In genomic region chr17:81601525-81602120, GRCh38 we compare ENCODE assay signal across 8 cellular contexts. TPM values are rescaled to one million over a fixed set of nuclear protein-coding genes. Genes with fewer than 3 reads are reported as not detected.
A peak's percentile ranks its signal among the peaks of the same experiment; 100 is the strongest.
DNase-seq lines count a peak whose midpoint lies in the region; ATAC-seq, FAIRE-seq and TF ChIP-seq lines count a peak whose summit lies in the region.

No MANE protein-coding gene starts in this region.

- peaks cover 17 to 35% of the 10 kb centered on the region in 2 experiments for H3K36me3 ChIP-seq in GM12878 (ENCODE audit: control insufficient read depth in 2 of 2, insufficient read depth in 2 of 2, low read length in 1 of 2)

- WGBS in GM12878 (ENCODE audit: insufficient coverage, insufficient replicate concordance, low lambda C conversion rate, missing lambda C conversion rate) = 32% methylated on average over 9 of the region's 9 CpGs

- POLR2A ChIA-PET in GM12878 (lab: Charles Lee) = interaction anchor here (1.0 to 1.5 kb wide), 4 partner anchors 41 to 310 kb away, joined by 3 to 4 read pairs (median 4); no protein-coding TSS in a partner anchor

- H3K27ac ChIP-seq in GM12878 (ENCODE audit: control insufficient read depth, insufficient read depth) = no peak overlapping the region

- H3K9me3 ChIP-seq in GM12878 (replicated peaks; ENCODE audit: control insufficient read depth, insufficient read depth, low read length) = no peaks in the 10 kb centered on the region

- BruUV-seq in GM12878 (replicated peaks; lab: Mats Ljungman, UMichigan) = no TSS peak

- CTCF ChIA-PET in GM12878 (lab: Yijun Ruan, JAX) = interaction anchor here (0.7 to 3.4 kb wide), 23 partner anchors 7 to 536 kb away, joined by 3 to 47 read pairs (median 4); partner anchors contain the start of genes ARL16, FAAP100 and HGS

- intact Hi-C loops in GM12878 (cut with micrococcal nuclease; ENCODE audit: unreplicated experiment) = loop anchor here (5.0 kb wide), 2 partner anchors 84 to 349 kb away; no protein-coding TSS in a partner anchor

- H3K4me1 ChIP-seq in GM12878 (ENCODE audit: control insufficient read depth, insufficient read depth, low read length) = peaks cover 13% of the 10 kb centered on the region

- peak; percentile 11 for DNase-seq in activated CD8-positive, alpha-beta memory T cell treated with anti-CD3 and anti-CD28 coated beads, Interleukin-2, amount 50 U/mL, for 1 hour (ENCODE audit: extremely low read depth)
- DNase-seq in activated CD8-positive, alpha-beta memory T cell treated with anti-CD3 and anti-CD28 coated beads, Interleukin-2, amount 50 U/mL, for 48 hours = no peak
- DNase-seq in MV-4-11 (lab: John Stamatoyannopoulos, UW) (peak; percentile 72), SK-N-DZ (ENCODE audit: low spot score) (peak; percentile 72), GM12878 (ENCODE audit: low read depth, low spot score) (peak; percentile 20), iPS DF 4.7 (ENCODE audit: extremely low read depth, low spot score) (peak; percentile 19)
- DNase-seq in stimulated activated CD4-positive, alpha-beta T cell treated with anti-CD3 and anti-CD28 coated beads, Interleukin-2, amount 100 ng/mL, for 24 hours = peak; percentile 20 to 37

- RAD21 ChIA-PET in GM12878 (lab: Charles Lee; ENCODE audit: unreplicated experiment) = interaction anchor here (1.1 to 5.0 kb wide), 6 partner anchors 40 to 310 kb away, joined by 3 to 44 read pairs (median 10); partner anchors contain the start of gene FAAP100

- SMC1A ChIA-PET in GM12878 (lab: Charles Lee; ENCODE audit: uncharacterized antibody, unreplicated experiment) = interaction anchor here (1.4 to 2.8 kb wide), 6 partner anchors 23 to 117 kb away, joined by 3 to 21 read pairs (median 7); no protein-coding TSS in a partner anchor

- H3K4me3 ChIP-seq in GM12878 = no peak overlapping the region

- FAIRE-seq in GM12878 (lab: Jason Lieb, UNC) = peak; percentile 99

- TF ChIP-seq EP300 in GM12878 (IDR thresholded peaks at IDR 0.05; ENCODE audit: borderline replicate concordance in 1 of 2, control insufficient read depth in 1 of 2, low read depth in 2 of 2, low read length in 2 of 2) = no peak

- no peak overlapping the region for H3K9ac ChIP-seq in GM12878 (ENCODE audit: control insufficient read depth, insufficient read depth, low read length)

- peak; percentile 73 for TF ChIP-seq RAD21 in GM12878 (IDR thresholded peaks at IDR 0.05; ENCODE audit: insufficient read depth, low read depth, low read length)

- H4K20me1 ChIP-seq in GM12878 (ENCODE audit: control insufficient read depth, insufficient read depth) = no peaks in the 10 kb centered on the region

- H2AFZ ChIP-seq in GM12878 (ENCODE audit: control insufficient read depth, low read depth, low read length) = no peak overlapping the region

- H3K79me2 ChIP-seq in GM12878 (ENCODE audit: control insufficient read depth, insufficient read depth, low read length) = no peaks in the 10 kb centered on the region; the same call in 1 of the 2 replicates

- peak; percentile 72 to 85 (median 73) for TF ChIP-seq CTCF in GM12878 (IDR thresholded peaks at IDR 0.05 in 2 of 3, conservative IDR thresholded peaks at IDR 0.05 in 1 of 3; ENCODE audit: control insufficient read depth in 2 of 3, extremely low read depth in 1 of 3, insufficient read depth in 1 of 3, low read depth in 3 of 3, low read length in 3 of 3)

- ATAC-seq in GM12878 (peak; percentile 83), HG03565 (IDR thresholded peaks at IDR 0.05; ENCODE audit: unreplicated experiment) (no peak)

- no peaks in the 10 kb centered on the region for H3K27me3 ChIP-seq in GM12878 (replicated peaks in 1 of 2; ENCODE audit: control insufficient read depth in 2 of 2, insufficient read depth in 2 of 2, low read length in 1 of 2)

- TF ChIP-seq POLR2A in GM12878 (IDR thresholded peaks at IDR 0.05; ENCODE audit: low read depth, low read length) = no peak

- H3K4me2 ChIP-seq in GM12878 (ENCODE audit: control insufficient read depth, insufficient read depth) = no peak overlapping the region

- in situ Hi-C loops in GM12878 (cut with MboI) = no loop called here

RNA-seq across cellular contexts. Expression of gene NPLOC4, which starts 35.3 kb away (rescaled TPM):
- polyA plus RNA-seq in SK-N-DZ (2014; cell fraction: cytosol; rRNA removed) = 51.7 and 56.5 TPM in 2 replicates
- polyA plus RNA-seq in SK-N-DZ (2014; cell fraction: nucleus; rRNA removed) = 51.3 and 76.8 TPM in 2 replicates
- 94.1 and 117 TPM in 2 replicates for total RNA-seq in GM12878 (2013; cell fraction: nucleolus; rRNA removed)
- 50.6 and 54.9 TPM in 2 replicates for total RNA-seq in GM12878 (2014; rRNA removed)
- 33.4 and 37.0 TPM in 2 replicates for total RNA-seq in GM12878 (2014; rRNA removed; fragmentation: Illumina TruSeq; extraction: Trizol)
- total RNA-seq in GM12878 (2021) = 83.7 and 87.9 TPM in 2 replicates
- polyA plus RNA-seq in GM12878 (2011; ENCODE audit: low read depth) = 17.0 TPM
- 35.8 and 62.1 TPM in 2 replicates for polyA plus RNA-seq in GM12878 (2011; rRNA removed)
- polyA plus RNA-seq in GM12878 (2011; cell fraction: cytosol; rRNA removed) = 69.2 and 80.3 TPM in 2 replicates
- polyA plus RNA-seq in GM12878 (2011; cell fraction: nucleus; rRNA removed) = 74.9 and 90.1 TPM in 2 replicates
- polyA plus RNA-seq in GM12878 (2012) = 27.3 and 29.6 TPM in 2 replicates
- polyA plus RNA-seq in GM12878 (2014; fragmentation: Illumina TruSeq; extraction: Trizol) = 44.2 and 48.8 TPM in 2 replicates
- polyA plus RNA-seq in GM12878 (2014; fragmentation: Nextera tagmentation; extraction: Ambion mirVana) = 1 to 10 TPM; 1.5 to 2.5 TPM
- polyA plus RNA-seq in GM12878 (2014; rRNA removed) = 58.9 and 73.4 TPM in 2 replicates
- 10 to 100 TPM; 34.9 to 47.3 TPM for polyA plus RNA-seq in GM12878 (2016; fragmentation: Nextera tagmentation; extraction: Ambion mirVana)
- 105 and 112 TPM in 2 replicates for polyA minus RNA-seq in GM12878 (2011; rRNA and poly(A)+ RNA removed)
- polyA minus RNA-seq in GM12878 (2011; cell fraction: cytosol; rRNA and poly(A)+ RNA removed) = 40.8 and 55.3 TPM in 2 replicates
- 21.8 and 39.4 TPM in 2 replicates for polyA minus RNA-seq in GM12878 (2011; cell fraction: nucleus; rRNA and poly(A)+ RNA removed)

RNA-seq across cellular contexts. Expression of gene TSPAN10, which starts 35.4 kb away (rescaled TPM):
- polyA plus RNA-seq in SK-N-DZ (2014; cell fraction: cytosol; rRNA removed) = not detected in 2 replicates
- polyA plus RNA-seq in SK-N-DZ (2014; cell fraction: nucleus; rRNA removed) = not detected in 2 replicates
- 3.6 and 4.7 TPM in 2 replicates for total RNA-seq in GM12878 (2013; cell fraction: nucleolus; rRNA removed)
- total RNA-seq in GM12878 (2014; rRNA removed) (0.38 and 0.40 TPM in 2 replicates), GM12878 (2014; rRNA removed; fragmentation: Illumina TruSeq; extraction: Trizol) (0.13 and 0.18 TPM in 2 replicates), GM12878 (2021) (0.41 and 0.56 TPM in 2 replicates)
- not detected for polyA plus RNA-seq in GM12878 (2011; ENCODE audit: low read depth)
- polyA plus RNA-seq in GM12878 (2011; rRNA removed) (0.53 and 0.58 TPM in 2 replicates), GM12878 (2014; fragmentation: Illumina TruSeq; extraction: Trizol) (0.16 and 0.36 TPM in 2 replicates), GM12878 (2014; fragmentation: Nextera tagmentation; extraction: Ambion mirVana) (under 1 TPM; 0.33 to 0.45 TPM), GM12878 (2014; rRNA removed) (0.61 and 0.72 TPM in 2 replicates), GM12878 (2016; fragmentation: Nextera tagmentation; extraction: Ambion mirVana) (under 1 TPM; 0.60 to 0.82 TPM)
- 0.66 and 0.90 TPM in 2 replicates for polyA plus RNA-seq in GM12878 (2011; cell fraction: cytosol; rRNA removed)
- 1.0 and 1.2 TPM in 2 replicates for polyA plus RNA-seq in GM12878 (2011; cell fraction: nucleus; rRNA removed)
- 0.39 and 0.49 TPM in 2 replicates for polyA plus RNA-seq in GM12878 (2012)
- polyA minus RNA-seq in GM12878 (2011; rRNA and poly(A)+ RNA removed) = 2.5 and 9.9 TPM in 2 replicates
- not detected in 2 replicates for polyA minus RNA-seq in GM12878 (2011; cell fraction: cytosol; rRNA and poly(A)+ RNA removed)
- polyA minus RNA-seq in GM12878 (2011; cell fraction: nucleus; rRNA and poly(A)+ RNA removed) = 0.60 and 1.1 TPM in 2 replicates

RNA-seq across cellular contexts. Expression of gene FAAP100, which starts 49.5 kb away (rescaled TPM):
- polyA plus RNA-seq in SK-N-DZ (2014; cell fraction: cytosol; rRNA removed) = 40.2 and 49.0 TPM in 2 replicates
- 85.2 and 88.2 TPM in 2 replicates for polyA plus RNA-seq in SK-N-DZ (2014; cell fraction: nucleus; rRNA removed)
- 86.7 and 99.0 TPM in 2 replicates for total RNA-seq in GM12878 (2013; cell fraction: nucleolus; rRNA removed)
- 25.1 and 25.8 TPM in 2 replicates for total RNA-seq in GM12878 (2014; rRNA removed)
- total RNA-seq in GM12878 (2014; rRNA removed; fragmentation: Illumina TruSeq; extraction: Trizol) = 8.1 and 12.2 TPM in 2 replicates
- total RNA-seq in GM12878 (2021) = 39.6 and 46.2 TPM in 2 replicates
- polyA plus RNA-seq in GM12878 (2011; ENCODE audit: low read depth) = 6.6 TPM
- polyA plus RNA-seq in GM12878 (2011; rRNA removed) = 3.4 and 8.1 TPM in 2 replicates
- 16.4 and 25.8 TPM in 2 replicates for polyA plus RNA-seq in GM12878 (2011; cell fraction: cytosol; rRNA removed)
- 52.4 and 74.0 TPM in 2 replicates for polyA plus RNA-seq in GM12878 (2011; cell fraction: nucleus; rRNA removed)
- 16.2 and 18.9 TPM in 2 replicates for polyA plus RNA-seq in GM12878 (2012)
- 1.4 and 5.2 TPM in 2 replicates for polyA plus RNA-seq in GM12878 (2014; fragmentation: Illumina TruSeq; extraction: Trizol)
- polyA plus RNA-seq in GM12878 (2014; fragmentation: Nextera tagmentation; extraction: Ambion mirVana) = under 1 TPM; 0.11 to 0.49 TPM
- 34.4 and 39.8 TPM in 2 replicates for polyA plus RNA-seq in GM12878 (2014; rRNA removed)
- 10 to 100 TPM; 22.0 to 26.8 TPM for polyA plus RNA-seq in GM12878 (2016; fragmentation: Nextera tagmentation; extraction: Ambion mirVana)
- 8.9 and 32.2 TPM in 2 replicates for polyA minus RNA-seq in GM12878 (2011; rRNA and poly(A)+ RNA removed)
- polyA minus RNA-seq in GM12878 (2011; cell fraction: cytosol; rRNA and poly(A)+ RNA removed) = 13.6 and 14.8 TPM in 2 replicates
- 36.3 and 44.7 TPM in 2 replicates for polyA minus RNA-seq in GM12878 (2011; cell fraction: nucleus; rRNA and poly(A)+ RNA removed)

RNA-seq across cellular contexts. Expression of gene PDE6G, which starts 54.7 kb away (rescaled TPM):
- polyA plus RNA-seq in SK-N-DZ (2014; cell fraction: cytosol; rRNA removed) = 0.48 and 1.2 TPM in 2 replicates
- polyA plus RNA-seq in SK-N-DZ (2014; cell fraction: nucleus; rRNA removed) = not detected in 2 replicates
- not detected in 2 replicates for total RNA-seq in GM12878 (2013; cell fraction: nucleolus; rRNA removed)
- total RNA-seq in GM12878 (2014; rRNA removed) (7.8 and 12.1 TPM in 2 replicates), GM12878 (2014; rRNA removed; fragmentation: Illumina TruSeq; extraction: Trizol) (1.5 and 3.5 TPM in 2 replicates), GM12878 (2021) (6.0 and 8.3 TPM in 2 replicates)
- 10.5 TPM for polyA plus RNA-seq in GM12878 (2011; ENCODE audit: low read depth)
- polyA plus RNA-seq in GM12878 (2011; rRNA removed) (0.37 and 1.8 TPM in 2 replicates), GM12878 (2014; fragmentation: Illumina TruSeq; extraction: Trizol) (7.0 and 8.0 TPM in 2 replicates), GM12878 (2014; fragmentation: Nextera tagmentation; extraction: Ambion mirVana) (under 1 TPM; 0.55 to 0.82 TPM), GM12878 (2014; rRNA removed) (10.4 and 11.1 TPM in 2 replicates), GM12878 (2016; fragmentation: Nextera tagmentation; extraction: Ambion mirVana) (1 to 10 TPM; 3.3 to 5.0 TPM)
- 1.0 and 1.3 TPM in 2 replicates for polyA plus RNA-seq in GM12878 (2011; cell fraction: cytosol; rRNA removed)
- polyA plus RNA-seq in GM12878 (2011; cell fraction: nucleus; rRNA removed) = 0.87 and 0.88 TPM in 2 replicates
- 10.7 and 14.5 TPM in 2 replicates for polyA plus RNA-seq in GM12878 (2012)
- polyA minus RNA-seq in GM12878 (2011; rRNA and poly(A)+ RNA removed) = 0.59 and 2.0 TPM in 2 replicates
- not detected in 2 replicates for polyA minus RNA-seq in GM12878 (2011; cell fraction: cytosol; rRNA and poly(A)+ RNA removed)
- polyA minus RNA-seq in GM12878 (2011; cell fraction: nucleus; rRNA and poly(A)+ RNA removed) = not detected in 2 replicates
